In the genomic region with DNA sequence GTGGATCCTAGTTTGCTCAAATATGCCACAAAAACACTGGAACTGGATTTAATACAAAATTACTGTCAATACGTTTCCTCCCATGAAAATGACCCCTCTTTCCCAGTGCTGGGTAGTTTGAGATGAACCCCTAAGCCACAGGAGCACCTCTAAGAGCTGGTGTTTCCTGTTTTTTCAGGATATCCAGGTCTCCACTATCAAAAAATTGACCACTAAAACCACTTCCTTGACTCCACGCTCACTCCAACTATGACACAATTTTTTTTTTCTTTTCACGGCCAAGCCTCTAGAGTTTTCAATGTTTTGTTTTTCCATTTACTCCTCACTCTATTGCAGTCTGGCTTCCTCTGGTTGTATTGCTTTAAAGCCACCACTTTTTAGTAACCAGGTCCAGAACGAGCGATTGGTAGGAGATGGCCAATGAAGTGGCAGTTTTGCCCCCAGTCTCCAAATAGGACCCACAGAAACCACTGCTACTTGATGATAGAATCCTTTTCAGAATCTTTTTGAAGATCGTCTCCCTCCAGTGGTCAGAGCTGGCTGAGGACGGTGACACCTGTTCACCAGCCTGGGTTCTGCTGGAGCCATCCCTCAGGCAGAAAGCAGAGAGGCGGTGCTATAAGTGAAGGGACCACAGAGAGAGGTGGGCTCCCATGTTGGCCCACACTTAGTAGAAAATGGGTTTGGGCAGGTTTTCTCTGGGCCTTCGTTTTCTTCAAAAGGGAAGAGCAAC, we compare ENCODE assay signal across 16 cellular contexts.
A peak's percentile ranks its signal among the peaks of the same experiment; 100 is the strongest.
DNase-seq lines count a peak whose midpoint lies in the region; ATAC-seq and TF ChIP-seq lines count a peak whose summit lies in the region.
"Had no signal": no experiment of that assay in that cellular context is flagged by ENCODE, and none has a peak within 500 bp of the region (broad histone marks: within the 10 kb centered on the region; RNA-seq: fewer than 3 reads in every experiment).

No MANE protein-coding gene starts in this region.

- peak; percentile 24; the same call in 1 of the 2 replicates for TF ChIP-seq RAD21 in HCT116 (IDR thresholded peaks at IDR 0.05; ENCODE audit: low read depth)

- H3K9me3 Mint-ChIP-seq in endothelial cell (ENCODE audit: unreplicated experiment) = no peaks in the 10 kb centered on the region
- no peaks in the 10 kb centered on the region for H3K9me3 Mint-ChIP-seq in T-cell
- no peaks in the 10 kb centered on the region for H3K9me3 Mint-ChIP-seq in glutamatergic neuron (ENCODE audit: unreplicated experiment)
- H3K9me3 Mint-ChIP-seq: T-helper 1 cell treated with Interleukin-12 subunit alpha and Interleukin-12 subunit beta and Interleukin-4 antibody, amounts not matched to agents 30 μg/mL and 1 μg/mL, for 36 hours had no signal

- H3K9me3 ChIP-seq in HCT116 (ENCODE audit: control insufficient read depth in 1 of 2, insufficient read depth in 1 of 2, low read depth in 1 of 2, low read length in 2 of 2) = no peaks in the 10 kb centered on the region
- H3K9me3 ChIP-seq in prostate gland = no peaks in the 10 kb centered on the region
- H3K9me3 ChIP-seq: suprapubic skin had no signal

- H3K27ac Mint-ChIP-seq in endothelial cell (ENCODE audit: unreplicated experiment) (no peak overlapping the region), T-cell (no peak overlapping the region), glutamatergic neuron (ENCODE audit: unreplicated experiment) (no peak overlapping the region)
- H3K27ac Mint-ChIP-seq: CD14-positive monocyte; memory B cell; T-helper 1 cell treated with Interleukin-12 subunit alpha and Interleukin-12 subunit beta and Interleukin-4 antibody, amounts not matched to agents 30 μg/mL and 1 μg/mL, for 36 hours had no signal

- H4K20me1 ChIP-seq in HCT116 (ENCODE audit: insufficient read depth) = no peaks in the 10 kb centered on the region

- no peaks in the 10 kb centered on the region for H3K36me3 ChIP-seq in GM06990 (ENCODE audit: control insufficient read depth, insufficient read depth, low read length)
- H3K36me3 ChIP-seq in HCT116 (ENCODE audit: control insufficient read depth in 1 of 2, insufficient read depth in 2 of 2, low read length in 2 of 2) = no peaks in the 10 kb centered on the region
- H3K36me3 ChIP-seq in prostate gland = no peaks in the 10 kb centered on the region
- H3K36me3 ChIP-seq: spleen, suprapubic skin had no signal

- DNase-seq in GM06990 (ENCODE audit: extremely low read depth, insufficient read length) = peak; percentile 27
- DNase-seq in HCT116 (ENCODE audit: low read depth, low spot score) = no peak
- DNase-seq in OCI-M1 (lab: John Stamatoyannopoulos, UW) = peak; percentile 2
- peak; percentile 6 for DNase-seq in endothelial cell (ENCODE audit: low spot score)
- DNase-seq in prostate gland (ENCODE audit: low spot score) = no peak
- no peak for DNase-seq in T-cell
- DNase-seq in glutamatergic neuron = no peak
- DNase-seq: GF-D8, spleen had no signal

- no peak overlapping the region for H3K9ac ChIP-seq in HCT116 (ENCODE audit: low read length)

- H3K27ac ChIP-seq in HCT116 (ENCODE audit: low read depth, low read length) = no peak overlapping the region
- H3K27ac ChIP-seq in prostate gland = no peak overlapping the region
- H3K27ac ChIP-seq: spleen, suprapubic skin had no signal

- RAD21 ChIA-PET in HCT116 (lab: Charles Lee; ENCODE audit: low non-redundant PET in 1 of 2, low total read pairs in 2 of 2, uncharacterized antibody in 2 of 2, unreplicated experiment in 2 of 2) = interaction anchor here in 1 of 2 experiments (1.1 kb wide), 1 partner anchor 75 kb away, joined by 3 read pairs; no protein-coding TSS in a partner anchor

- no peaks in the 10 kb centered on the region for H3K9me2 ChIP-seq in HCT116 (ENCODE audit: insufficient read depth)

- TF ChIP-seq CTCF in GM06990 (IDR thresholded peaks at IDR 0.05; ENCODE audit: insufficient read depth, low read length, poor library complexity, severe bottlenecking) (peak; percentile 33), HCT116 (IDR thresholded peaks at IDR 0.05 in 2 of 3, conservative IDR thresholded peaks at IDR 0.05 in 1 of 3; ENCODE audit: borderline replicate concordance in 1 of 3, insufficient read depth in 1 of 3, low read depth in 2 of 3, low read length in 2 of 3) (peak; percentile 19 to 36 (median 19); a peak in 3 of 6 replicates), endothelial cell (IDR thresholded peaks at IDR 0.05; ENCODE audit: unreplicated experiment) (no peak), prostate gland (IDR thresholded peaks at IDR 0.05) (no peak), glutamatergic neuron (IDR thresholded peaks at IDR 0.05; ENCODE audit: partially characterized antibody, unreplicated experiment) (no peak)

- H3K27me3 Mint-ChIP-seq in endothelial cell (ENCODE audit: unreplicated experiment) (no peaks in the 10 kb centered on the region), T-cell (no peaks in the 10 kb centered on the region), glutamatergic neuron (ENCODE audit: unreplicated experiment) (peaks cover 3% of the 10 kb centered on the region)

- intact Hi-C loops in HCT116 (cut with micrococcal nuclease) (no loop called here), prostate gland (cut with DNase I) (no loop called here)

- H3K27me3 ChIP-seq in GM06990 (replicated peaks; ENCODE audit: control insufficient read depth, insufficient read depth, low read length) (no peaks in the 10 kb centered on the region), HCT116 (ENCODE audit: insufficient read depth, low read length) (no peaks in the 10 kb centered on the region), prostate gland (replicated peaks; ENCODE audit: insufficient read depth) (no peaks in the 10 kb centered on the region)

- CTCF ChIA-PET in HCT116 (lab: Charles Lee) = interaction anchor here (1.3 kb wide), 1 partner anchor 13 kb away, joined by 4 read pairs; no protein-coding TSS in a partner anchor
- CTCF ChIA-PET in T-cell (lab: Charles Lee) = no interaction called here

- H3K4me3 Mint-ChIP-seq in endothelial cell (ENCODE audit: unreplicated experiment) (no peak overlapping the region), T-cell (no peak overlapping the region), glutamatergic neuron (ENCODE audit: unreplicated experiment) (no peak overlapping the region)
- H3K4me3 Mint-ChIP-seq: memory B cell; T-helper 1 cell treated with Interleukin-12 subunit alpha and Interleukin-12 subunit beta and Interleukin-4 antibody, amounts not matched to agents 30 μg/mL and 1 μg/mL, for 36 hours had no signal

- H2AFZ ChIP-seq in HCT116 (ENCODE audit: low read depth, low read length, poor library complexity, severe bottlenecking) = no peak overlapping the region

- H3K36me3 Mint-ChIP-seq in endothelial cell (ENCODE audit: low read depth, unreplicated experiment) (no peaks in the 10 kb centered on the region), T-cell (peaks cover 4% of the 10 kb centered on the region), glutamatergic neuron (ENCODE audit: unreplicated experiment) (no peaks in the 10 kb centered on the region)
- H3K36me3 Mint-ChIP-seq: CD14-positive monocyte, memory B cell had no signal

- no peaks in the 10 kb centered on the region for H3K4me1 ChIP-seq in HCT116 (ENCODE audit: control insufficient read depth in 1 of 2, insufficient read depth in 2 of 2, low read length in 2 of 2)
- no peaks in the 10 kb centered on the region for H3K4me1 ChIP-seq in prostate gland (replicated peaks)
- H3K4me1 ChIP-seq: suprapubic skin had no signal

- 51% methylated on average over 9 of the region's 9 CpGs for WGBS in prostate gland

- BruUV-seq in HCT116 (replicated peaks; lab: Mats Ljungman, UMichigan) = no TSS peak

- POLR2A ChIA-PET in HCT116 (lab: Charles Lee) (no interaction called here), T-cell (lab: Charles Lee) (interaction anchor here in 1 of 2 donors (0.6 kb wide), 1 partner anchor 11 kb away, joined by 7 read pairs; no protein-coding TSS in a partner anchor)

- no peak for TF ChIP-seq POLR2A in HCT116 (IDR thresholded peaks at IDR 0.05; ENCODE audit: borderline replicate concordance, extremely low read depth, insufficient read depth, insufficient read length)
- no peak for TF ChIP-seq POLR2A in prostate gland (IDR thresholded peaks at IDR 0.05)

- ATAC-seq in HCT116 (peak; percentile 86), T-cell (replicated peaks in 1 of 4) (no peak), GM19395 (IDR thresholded peaks at IDR 0.05; ENCODE audit: unreplicated experiment) (no peak)
- ATAC-seq: esophagus mucosa, Panc1 had no signal

- H3K4me2 ChIP-seq in HCT116 (ENCODE audit: low read length) = no peak overlapping the region

- H3K4me3 ChIP-seq in GM06990 (replicated peaks; ENCODE audit: low read depth, low read length) = no peak overlapping the region
- H3K4me3 ChIP-seq in HCT116 (replicated peaks in 1 of 2; ENCODE audit: low read depth in 1 of 2, low read length in 2 of 2) = no peak overlapping the region
- H3K4me3 ChIP-seq in prostate gland = no peak overlapping the region
- H3K4me3 ChIP-seq: spleen, suprapubic skin had no signal

- no peaks in the 10 kb centered on the region for H3K79me2 ChIP-seq in HCT116 (ENCODE audit: insufficient read depth, low read length)

- H3K4me1 Mint-ChIP-seq in endothelial cell (ENCODE audit: unreplicated experiment) (peaks cover 12% of the 10 kb centered on the region), T-cell (peaks cover 26 to 34% (median 28%) of the 10 kb centered on the region in 3 donors), glutamatergic neuron (ENCODE audit: low read depth, unreplicated experiment) (no peaks in the 10 kb centered on the region)

Comparison
In these comparisons a context has a peak if more than half of its experiments do, and no peak if none do; other contexts are left out.
1. DNase-seq: peak in GM06990 (single experiment), OCI-M1 (single experiment) and endothelial cell (single experiment); none in HCT116 (single experiment), prostate gland (single experiment), T-cell (0 of 34) and glutamatergic neuron (single experiment).
2. CTCF ChIP-seq: peak in GM06990 (single experiment) and HCT116 (3 of 3); none in endothelial cell (single experiment), prostate gland (0 of 4) and glutamatergic neuron (single experiment).